ENCODE assay signal across 12 cellular contexts in genomic region chr4:159177265-159178146, GRCh38.
DNase-seq lines count a peak whose midpoint lies in the region; ATAC-seq and TF ChIP-seq lines count a peak whose summit lies in the region.
"Had no signal": no experiment of that assay in that cellular context is flagged by ENCODE, and none has a peak within 500 bp of the region (broad histone marks: within the 10 kb centered on the region; RNA-seq: fewer than 3 reads in every experiment).

No MANE protein-coding gene starts in this region.

- H3K4me3 Mint-ChIP-seq in natural killer cell = no peak overlapping the region
- no peak overlapping the region for H3K4me3 Mint-ChIP-seq in GM23338

- H3K27ac ChIP-seq in neutrophil = peak overlapping the region; percentile 40
- no peak overlapping the region for H3K27ac ChIP-seq in GM23338 (ENCODE audit: low read depth)

- intact Hi-C loops in natural killer cell (cut with micrococcal nuclease) = loop anchor here (10.0 kb wide), 1 partner anchor 923 kb away; no protein-coding TSS in a partner anchor

- DNase-seq in HT-29 (ENCODE audit: low spot score) (no peak), natural killer cell (no peak), GM23338 (ENCODE audit: low spot score) (no peak), NCI-H1417 (lab: John Stamatoyannopoulos, UW) (no peak)
- DNase-seq: aorta, DND-41, nucleus accumbens had no signal

- H3K36me3 Mint-ChIP-seq in natural killer cell = no peaks in the 10 kb centered on the region
- no peaks in the 10 kb centered on the region for H3K36me3 Mint-ChIP-seq in GM23338 (ENCODE audit: low read depth)

- peaks cover 9% of the 10 kb centered on the region for H3K27me3 ChIP-seq in neutrophil
- H3K27me3 ChIP-seq in GM23338 (ENCODE audit: insufficient read depth) = no peaks in the 10 kb centered on the region

- no peaks in the 10 kb centered on the region for H3K36me3 ChIP-seq in neutrophil
- no peaks in the 10 kb centered on the region for H3K36me3 ChIP-seq in GM23338 (ENCODE audit: insufficient read depth)

- H3K9me3 ChIP-seq in neutrophil = no peaks in the 10 kb centered on the region

- H3K4me1 Mint-ChIP-seq in natural killer cell (peaks cover 9 to 22% of the 10 kb centered on the region in 2 donors), GM23338 (peaks cover 58% of the 10 kb centered on the region)

- H3K4me3 ChIP-seq in neutrophil (ENCODE audit: low read depth in 1 of 2, low read length in 1 of 2) (no peak overlapping the region), GM23338 (no peak overlapping the region)

- no peaks in the 10 kb centered on the region for H3K9me2 ChIP-seq in GM23338 (ENCODE audit: insufficient read depth)

- ATAC-seq in GM18511 (IDR thresholded peaks at IDR 0.05; ENCODE audit: unreplicated experiment) (peak; percentile 53), GM21576 (IDR thresholded peaks at IDR 0.05; ENCODE audit: unreplicated experiment) (peak; percentile 39), HG03565 (IDR thresholded peaks at IDR 0.05; ENCODE audit: unreplicated experiment) (peak; percentile 44), natural killer cell (no peak), GM23338 (no peak)
- ATAC-seq: Panc1 had no signal

- H3K9me3 Mint-ChIP-seq in natural killer cell = no peaks in the 10 kb centered on the region
- H3K9me3 Mint-ChIP-seq in GM23338 = no peaks in the 10 kb centered on the region

- H3K4me1 ChIP-seq in neutrophil (ENCODE audit: control insufficient read depth in 1 of 2, insufficient read depth in 1 of 2, low read depth in 1 of 2, low read length in 1 of 2) = peaks cover 30 to 41% of the 10 kb centered on the region in 2 experiments
- peaks cover 58% of the 10 kb centered on the region for H3K4me1 ChIP-seq in GM23338 (ENCODE audit: insufficient read depth)

- peaks cover 88% of the 10 kb centered on the region for H3K79me2 ChIP-seq in GM23338 (replicated peaks; ENCODE audit: insufficient read depth)

- TF ChIP-seq CTCF in neutrophil (IDR thresholded peaks at IDR 0.05) (no peak), natural killer cell (IDR thresholded peaks at IDR 0.05) (no peak), GM23338 (conservative IDR thresholded peaks at IDR 0.05; ENCODE audit: low read depth in 2 of 2) (no peak)

- peaks cover 2% of the 10 kb centered on the region; the same call in 1 of the 2 replicates for H4K20me1 ChIP-seq in GM23338 (replicated peaks; ENCODE audit: insufficient read depth)

- no peaks in the 10 kb centered on the region for H3F3A ChIP-seq in GM23338 (replicated peaks; ENCODE audit: low read depth)

- H3K27ac Mint-ChIP-seq in natural killer cell (no peak overlapping the region), GM23338 (no peak overlapping the region; the same call in 1 of the 2 replicates)

- no peak overlapping the region for H3K4me2 ChIP-seq in GM23338

- H3K27me3 Mint-ChIP-seq in natural killer cell (ENCODE audit: low read depth in 2 of 2) = peaks cover 7 to 9% of the 10 kb centered on the region in 2 donors
- peaks cover 2% of the 10 kb centered on the region for H3K27me3 Mint-ChIP-seq in GM23338 (ENCODE audit: insufficient read depth, low read depth, poor library complexity)

- no peak overlapping the region for H2AFZ ChIP-seq in GM23338

TF ChIP-seq in GM23338, 12 proteins besides CTCF, POLR2A, EP300 and RAD21:
- TF ChIP-seq ZNF331 (CRISPR knock-in tag; IDR thresholded peaks at IDR 0.05; ENCODE audit: low read depth) = no peak
- TF ChIP-seq NANOG (IDR thresholded peaks at IDR 0.05; ENCODE audit: borderline replicate concordance) = no peak
- no peak for TF ChIP-seq JUNB (IDR thresholded peaks at IDR 0.05; ENCODE audit: unreplicated experiment)
- no peak for TF ChIP-seq ETS1 (IDR thresholded peaks at IDR 0.05)
- TF ChIP-seq EZH2 (IDR thresholded peaks at IDR 0.05; ENCODE audit: low read depth, unreplicated experiment) = no peak
- TF ChIP-seq STAT1 (IDR thresholded peaks at IDR 0.05; ENCODE audit: unreplicated experiment) = no peak
- no peak for TF ChIP-seq POLR2AphosphoS5 (IDR thresholded peaks at IDR 0.05; ENCODE audit: low read depth)
- TF ChIP-seq ZNF462 (CRISPR knock-in tag; IDR thresholded peaks at IDR 0.05) = no peak
- TF ChIP-seq EZH2phosphoT487 (IDR thresholded peaks at IDR 0.05; ENCODE audit: unreplicated experiment) = no peak

Comparison
In these comparisons a context has a peak if more than half of its experiments do, and no peak if none do; other contexts are left out.
1. ATAC-seq: peak in GM18511 (single experiment), GM21576 (single experiment) and HG03565 (single experiment); none in natural killer cell (0 of 3) and GM23338 (single experiment).